In genomic region chr12:2563709-2564108, GRCh38 we compare ENCODE assay signal across 25 cellular contexts.
DNase-seq lines count a peak whose midpoint lies in the region; ATAC-seq, FAIRE-seq and TF ChIP-seq lines count a peak whose summit lies in the region.
"Had no signal": no experiment of that assay in that cellular context is flagged by ENCODE, and none has a peak within 500 bp of the region (broad histone marks: within the 10 kb centered on the region; RNA-seq: fewer than 3 reads in every experiment).

No MANE protein-coding gene starts in this region.

- no peaks in the 10 kb centered on the region for H3K4me1 ChIP-seq in neuronal stem cell (ENCODE audit: control insufficient read depth in 2 of 2, insufficient read depth in 1 of 2, low read depth in 1 of 2, low read length in 2 of 2)
- H3K4me1 ChIP-seq: A549, Caco-2 had no signal

- no peak overlapping the region for H4K8ac ChIP-seq in neuronal stem cell (ENCODE audit: low read depth, low read length)

- DNase-seq in EH (ENCODE audit: low read depth): peak; percentile 6
- DNase-seq in bronchial epithelial cell (ENCODE audit: low read depth): no peak
- no peak for DNase-seq in neuronal stem cell (ENCODE audit: low spot score)
- no peak for DNase-seq in urothelium cell line (ENCODE audit: low spot score)
- DNase-seq in activated CD4-positive, alpha-beta T cell treated with anti-CD3 and anti-CD28 coated beads, Interleukin-2, amount 10 ng/mL, durations not matched to agents 24 days and 14 days: no peak
- no peak for DNase-seq in foreskin fibroblast
- no peak for DNase-seq in SW480 (ENCODE audit: low spot score)
- DNase-seq: AML-193; Caco-2; Calu3; CD4-positive, alpha-beta T cell; CD8-positive, alpha-beta T cell; DMS79 treated with DMSO at 0.1 percent for 48 hours; EL; GDM1 had no signal

- H3K27me3 Mint-ChIP-seq in activated CD4-positive, alpha-beta T cell treated with anti-CD3 and anti-CD28 coated beads, Interleukin-2, amount 10 ng/mL, durations not matched to agents 24 days and 14 days: peaks cover 12% of the 10 kb centered on the region
- H3K27me3 Mint-ChIP-seq: CD4-positive, alpha-beta T cell had no signal

- H3K9ac ChIP-seq in neuronal stem cell (ENCODE audit: low read depth, low read length, poor library complexity): no peak overlapping the region
- H3K9ac ChIP-seq: BLaER1 treated with 17β-estradiol and CSF1 and Interleukin-3, amounts not matched to agents 10 nM and 100 nM had no signal

- no peak overlapping the region for H3K4ac ChIP-seq in neuronal stem cell (ENCODE audit: low read length)

- no peak overlapping the region for H3K14ac ChIP-seq in neuronal stem cell (ENCODE audit: low read length)

- no peak overlapping the region for H2BK12ac ChIP-seq in neuronal stem cell (ENCODE audit: low read length)

- H4K91ac ChIP-seq in neuronal stem cell (ENCODE audit: low read depth, low read length, poor library complexity): no peak overlapping the region

- no CpG with 5 or more reads among the region's 6 CpGs for WGBS in neuronal stem cell (ENCODE audit: extremely low coverage in 2 of 2, insufficient read length in 2 of 2, insufficient replicate concordance in 1 of 2), 2 donors

- ATAC-seq in HG02642 (IDR thresholded peaks at IDR 0.05; ENCODE audit: poor library complexity, unreplicated experiment): no peak
- ATAC-seq: A549; CD8-positive, alpha-beta T cell; GM12878 had no signal

- no peak overlapping the region for H2BK120ac ChIP-seq in neuronal stem cell (ENCODE audit: low read depth, low read length)

- no peaks in the 10 kb centered on the region for H3K9me3 Mint-ChIP-seq in activated CD4-positive, alpha-beta T cell treated with anti-CD3 and anti-CD28 coated beads, Interleukin-2, amount 10 ng/mL, durations not matched to agents 24 days and 14 days
- H3K9me3 Mint-ChIP-seq: CD4-positive, alpha-beta T cell; CD8-positive, alpha-beta T cell had no signal

- FAIRE-seq in bronchial epithelial cell (lab: Jason Lieb, UNC) (peak; percentile 40), urothelium cell line (lab: Jason Lieb, UNC) (peak; percentile 13)
- FAIRE-seq: A549, D721Med, GM12878, GM12892, GM18507 had no signal

- no peak overlapping the region for H3K27ac Mint-ChIP-seq in activated CD4-positive, alpha-beta T cell treated with anti-CD3 and anti-CD28 coated beads, Interleukin-2, amount 10 ng/mL, durations not matched to agents 24 days and 14 days
- H3K27ac Mint-ChIP-seq: B cell; CD4-positive, alpha-beta T cell; CD8-positive, alpha-beta T cell had no signal

- no peak overlapping the region for H3K4me3 Mint-ChIP-seq in activated CD4-positive, alpha-beta T cell treated with anti-CD3 and anti-CD28 coated beads, Interleukin-2, amount 10 ng/mL, durations not matched to agents 24 days and 14 days
- H3K4me3 Mint-ChIP-seq: B cell; CD4-positive, alpha-beta T cell; CD8-positive, alpha-beta T cell had no signal

- no peak overlapping the region for H3K4me3 ChIP-seq in bronchial epithelial cell (ENCODE audit: low read depth, low read length)
- H3K4me3 ChIP-seq in neuronal stem cell (ENCODE audit: low read length in 2 of 2): peak overlapping the region in 1 of 2 donors; percentile 2
- H3K4me3 ChIP-seq in foreskin fibroblast (ENCODE audit: low read depth in 1 of 2, low read length in 2 of 2): no peak overlapping the region
- H3K4me3 ChIP-seq: A549; BLaER1 treated with 17β-estradiol and CSF1 and Interleukin-3, amounts not matched to agents 10 nM and 100 nM; GM12878 had no signal

- H3K23ac ChIP-seq in neuronal stem cell (ENCODE audit: low read depth, low read length, poor library complexity): peak overlapping the region; percentile 12

- no peaks in the 10 kb centered on the region for H3K79me1 ChIP-seq in neuronal stem cell (ENCODE audit: low read depth, low read length)

- H3K4me2 ChIP-seq in neuronal stem cell (ENCODE audit: insufficient read depth, low read length, poor library complexity, severe bottlenecking): no peak overlapping the region
- H3K4me2 ChIP-seq: A549; BLaER1 treated with 17β-estradiol and CSF1 and Interleukin-3, amounts not matched to agents 10 nM and 100 nM had no signal

- intact Hi-C loops in activated CD4-positive, alpha-beta T cell treated with anti-CD3 and anti-CD28 coated beads, Interleukin-2, amount 10 ng/mL, durations not matched to agents 24 days and 14 days (cut with micrococcal nuclease): no loop called here

- no peaks in the 10 kb centered on the region for H3K36me3 ChIP-seq in bronchial epithelial cell (ENCODE audit: control insufficient read depth, insufficient read depth, low read length)
- H3K36me3 ChIP-seq in neuronal stem cell (replicated peaks in 1 of 2; ENCODE audit: control insufficient read depth in 2 of 2, insufficient read depth in 2 of 2, low read length in 2 of 2): no peaks in the 10 kb centered on the region
- H3K36me3 ChIP-seq: BLaER1 treated with 17β-estradiol and CSF1 and Interleukin-3, amounts not matched to agents 10 nM and 100 nM had no signal

- H3K36me3 Mint-ChIP-seq in activated CD4-positive, alpha-beta T cell treated with anti-CD3 and anti-CD28 coated beads, Interleukin-2, amount 10 ng/mL, durations not matched to agents 24 days and 14 days (ENCODE audit: low read depth): no peaks in the 10 kb centered on the region
- H3K36me3 Mint-ChIP-seq: CD8-positive, alpha-beta T cell had no signal

- no peaks in the 10 kb centered on the region for H3K9me3 ChIP-seq in neuronal stem cell (replicated peaks in 1 of 2; ENCODE audit: control insufficient read depth in 2 of 2, insufficient read depth in 1 of 2, low read depth in 1 of 2, low read length in 2 of 2)
- H3K9me3 ChIP-seq: A549; BLaER1 treated with 17β-estradiol and CSF1 and Interleukin-3, amounts not matched to agents 10 nM and 100 nM; Caco-2 had no signal

- H3K27me3 ChIP-seq in bronchial epithelial cell (ENCODE audit: control insufficient read depth, insufficient read depth, low read length) (no peaks in the 10 kb centered on the region), neuronal stem cell (ENCODE audit: control insufficient read depth in 3 of 3, insufficient read depth in 3 of 3, low read depth in 1 of 3, low read length in 3 of 3) (peaks cover 0 to 12% (median 0%) of the 10 kb centered on the region in 3 experiments)

- H2AK5ac ChIP-seq in neuronal stem cell (ENCODE audit: low read depth, low read length): no peak overlapping the region

- H3K4me1 Mint-ChIP-seq in activated CD4-positive, alpha-beta T cell treated with anti-CD3 and anti-CD28 coated beads, Interleukin-2, amount 10 ng/mL, durations not matched to agents 24 days and 14 days: no peaks in the 10 kb centered on the region

- no peak overlapping the region for H3K18ac ChIP-seq in neuronal stem cell (ENCODE audit: low read length)

- no peak overlapping the region for H3K27ac ChIP-seq in neuronal stem cell (replicated peaks; ENCODE audit: low read length)
- H3K27ac ChIP-seq: 22Rv1; A549; BLaER1 treated with 17β-estradiol and CSF1 and Interleukin-3, amounts not matched to agents 10 nM and 100 nM; C4-2B had no signal

- TF ChIP-seq CTCF in bronchial epithelial cell (IDR thresholded peaks at IDR 0.05; ENCODE audit: insufficient read depth, low read length, severe bottlenecking) (no peak), foreskin fibroblast (IDR thresholded peaks at IDR 0.05; ENCODE audit: low read depth, low read length) (no peak)

- H2AFZ ChIP-seq in neuronal stem cell (ENCODE audit: low read length): no peak overlapping the region

- no peak overlapping the region for H2BK5ac ChIP-seq in neuronal stem cell (ENCODE audit: low read length)

- H2BK15ac ChIP-seq in neuronal stem cell (ENCODE audit: low read length): no peak overlapping the region
